In the genomic region with DNA sequence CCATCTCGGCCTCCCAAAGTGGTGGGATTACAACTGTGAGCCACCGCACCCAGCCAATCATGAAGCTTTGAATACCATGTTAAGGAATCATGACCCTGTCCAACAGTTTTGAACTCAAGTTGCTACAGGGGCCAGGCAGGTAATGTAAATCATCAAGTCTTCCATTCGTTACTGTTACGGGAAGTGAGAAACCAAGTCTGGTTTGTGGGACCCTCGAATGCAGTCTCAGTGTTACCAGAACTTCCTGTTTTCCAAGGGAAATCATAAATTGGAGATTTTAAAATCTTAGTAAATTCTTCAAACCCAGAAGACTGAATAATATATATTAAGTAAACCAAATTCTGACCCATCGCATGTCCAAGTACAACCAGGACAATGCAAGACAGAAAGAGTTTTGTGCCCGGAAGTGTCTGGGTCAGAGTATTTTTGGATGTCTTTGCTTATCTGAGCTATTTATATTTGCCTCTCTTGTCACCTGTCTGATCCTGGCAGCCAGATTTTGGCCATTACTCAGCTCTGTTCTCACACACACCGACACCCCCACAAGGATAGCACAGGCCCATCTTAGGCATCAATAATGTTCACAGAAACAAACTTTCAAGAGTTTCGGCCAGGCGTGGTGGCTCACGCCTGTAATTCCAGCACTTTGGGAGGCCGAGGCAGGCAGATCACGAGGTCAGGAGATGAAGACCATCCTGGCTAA, we compare ENCODE assay signal across 8 cellular contexts. TPM values are rescaled to one million over a fixed set of nuclear protein-coding genes. Genes with fewer than 3 reads are reported as not detected.
DNase-seq lines count a peak whose midpoint lies in the region; ATAC-seq, FAIRE-seq and TF ChIP-seq lines count a peak whose summit lies in the region.

No MANE protein-coding gene starts in this region.

- TF ChIP-seq POLR2A in Peyer's patch (IDR thresholded peaks at IDR 0.05) (no peak), heart left ventricle (IDR thresholded peaks at IDR 0.05) (peak in 1 of 2 donors; percentile 37), spleen (IDR thresholded peaks at IDR 0.05) (no peak)

- H3K4me1 ChIP-seq in Peyer's patch (peaks cover 9 to 39% (median 19%) of the 10 kb centered on the region in 4 donors), heart left ventricle (peaks cover 0 to 57% (median 27%) of the 10 kb centered on the region in 12 donors), spleen (peaks cover 54 to 92% (median 68%) of the 10 kb centered on the region in 6 donors)

- peak overlapping the region in 1 of 4 donors; percentile 69 for H3K4me3 ChIP-seq in Peyer's patch
- no peak overlapping the region for H3K4me3 ChIP-seq in heart left ventricle
- H3K4me3 ChIP-seq in spleen: peak overlapping the region in 1 of 8 donors; percentile 73

- H3K9me3 Mint-ChIP-seq in activated T-cell treated with anti-CD3 and anti-CD28 coated beads, Interleukin-2, amount 50 U/mL, for 24 hours: no peaks in the 10 kb centered on the region

- DNase-seq in activated T-cell treated with anti-CD3 and anti-CD28 coated beads, Interleukin-2, amount 50 U/mL, for 24 hours: no peak
- no peak for DNase-seq in activated T-cell treated with anti-CD3 and anti-CD28 coated beads, Interleukin-2, amount 50 U/mL, for 1 hour
- DNase-seq in Peyer's patch (peak in 1 of 3 donors; percentile 45), heart left ventricle (peak in 4 of 5 donors; percentile 48 to 57 (median 54)), spleen (no peak), urothelium cell line (ENCODE audit: low spot score) (no peak), NCI-H446 treated with DMSO at 0.1 percent for 48 hours (lab: John Stamatoyannopoulos, UW) (no peak)

- H3K27ac ChIP-seq in Peyer's patch: peak overlapping the region; percentile 48 to 85 (median 72)
- H3K27ac ChIP-seq in heart left ventricle: peak overlapping the region; percentile 58 to 97 (median 84)
- H3K27ac ChIP-seq in spleen: peak overlapping the region; percentile 65 to 97 (median 92)

- TF ChIP-seq CTCF in Peyer's patch (IDR thresholded peaks at IDR 0.05): no peak
- no peak for TF ChIP-seq CTCF in heart left ventricle (IDR thresholded peaks at IDR 0.05)
- TF ChIP-seq CTCF in spleen (IDR thresholded peaks at IDR 0.05 in 8 of 11, conservative IDR thresholded peaks at IDR 0.05 in 3 of 11): no peak

- H3K36me3 ChIP-seq in Peyer's patch (no peaks in the 10 kb centered on the region), heart left ventricle (peaks cover 0 to 10% (median 0%) of the 10 kb centered on the region in 9 donors), spleen (peaks cover 0 to 17% (median 2%) of the 10 kb centered on the region in 6 donors)

- 60 to 74% (median 70%) methylated on average over 13 of the region's 13 CpGs for WGBS in heart left ventricle, 4 donors
- WGBS in spleen, 5 donors: 61 to 70% (median 66%) methylated on average over 13 of the region's 13 CpGs

- ATAC-seq in heart left ventricle (peak; percentile 22 to 31 (median 29)), GM18861 (IDR thresholded peaks at IDR 0.05; ENCODE audit: unreplicated experiment) (no peak)

- H3K36me3 Mint-ChIP-seq in activated T-cell treated with anti-CD3 and anti-CD28 coated beads, Interleukin-2, amount 50 U/mL, for 24 hours (ENCODE audit: low read depth): peaks cover 4% of the 10 kb centered on the region

- peak overlapping the region; percentile 32 for H3K4me3 Mint-ChIP-seq in activated T-cell treated with anti-CD3 and anti-CD28 coated beads, Interleukin-2, amount 50 U/mL, for 24 hours

- no peaks in the 10 kb centered on the region for H3K27me3 ChIP-seq in Peyer's patch
- no peaks in the 10 kb centered on the region for H3K27me3 ChIP-seq in heart left ventricle
- H3K27me3 ChIP-seq in spleen (replicated peaks in 1 of 7): no peaks in the 10 kb centered on the region

- peak overlapping the region; percentile 88 for H3K27ac Mint-ChIP-seq in activated T-cell treated with anti-CD3 and anti-CD28 coated beads, Interleukin-2, amount 50 U/mL, for 24 hours

- no peaks in the 10 kb centered on the region for H3K27me3 Mint-ChIP-seq in activated T-cell treated with anti-CD3 and anti-CD28 coated beads, Interleukin-2, amount 50 U/mL, for 24 hours

- no peak for FAIRE-seq in urothelium cell line (lab: Jason Lieb, UNC)

- peaks cover 56% of the 10 kb centered on the region for H3K4me1 Mint-ChIP-seq in activated T-cell treated with anti-CD3 and anti-CD28 coated beads, Interleukin-2, amount 50 U/mL, for 24 hours (ENCODE audit: low read depth)

- H3K9me3 ChIP-seq in Peyer's patch (no peaks in the 10 kb centered on the region), heart left ventricle (no peaks in the 10 kb centered on the region), spleen (no peaks in the 10 kb centered on the region)

- intact Hi-C loops in heart left ventricle (cut with DNase I) (loop anchor here in 5 of 10 donors (5.0 to 10.0 kb wide), 4 partner anchors 83 to 400 kb away; partner anchors contain the start of genes MED18 (in 4 of the 5), RCC1 (in 2 of the 5), RNU11 (in 1 of the 5) and TAF12 (in 1 of the 5)), spleen (cut with DNase I; ENCODE audit: low total_unique reads) (no loop called here)

RNA-seq across cellular contexts. Expression of gene ATP5IF1, which starts 8.8 kb away (rescaled TPM):
- total RNA-seq in Peyer's patch: 100 to 1,000 TPM; 180 to 381 (median 358) TPM
- 100 to 1,000 TPM; 209 to 865 (median 423) TPM for total RNA-seq in heart left ventricle
- 1,000 to 10,000 TPM in 1 of 2 donors, 100 to 1,000 TPM in 1; 286 to 3,101 TPM for polyA plus RNA-seq in heart left ventricle
- total RNA-seq in spleen: 100 to 1,000 TPM in 3 of 7 donors, 10 to 100 TPM in 4; 75.4 to 231 (median 97.1) TPM
- 100 to 1,000 TPM; 340 to 411 (median 378) TPM for polyA plus RNA-seq in spleen

RNA-seq across cellular contexts. Expression of gene DNAJC8, which starts 11.9 kb away (rescaled TPM):
- total RNA-seq in Peyer's patch (10 to 100 TPM; 25.9 to 52.8 (median 33.0) TPM), heart left ventricle (10 to 100 TPM; 47.1 to 66.9 (median 58.4) TPM), spleen (10 to 100 TPM; 52.0 to 71.0 (median 60.8) TPM)
- polyA plus RNA-seq in heart left ventricle (10 to 100 TPM; 53.8 to 84.9 TPM), spleen (10 to 100 TPM; 63.8 to 95.9 (median 92.8) TPM)

RNA-seq across cellular contexts. Expression of gene SESN2, which starts 14.6 kb away (rescaled TPM):
- 10 to 100 TPM in 3 of 4 donors, 1 to 10 TPM in 1; 4.1 to 33.8 (median 26.1) TPM for total RNA-seq in Peyer's patch
- total RNA-seq in heart left ventricle: 1 to 10 TPM; 2.4 to 6.4 (median 4.7) TPM
- polyA plus RNA-seq in heart left ventricle: 1 to 10 TPM; 2.1 to 8.8 TPM
- total RNA-seq in spleen: 10 to 100 TPM in 2 of 7 donors, 1 to 10 TPM in 5; 7.4 to 16.7 (median 8.6) TPM
- polyA plus RNA-seq in spleen: 1 to 10 TPM; 2.4 to 5.0 (median 3.3) TPM

Comparison
In these comparisons a context has a peak if more than half of its experiments do, and no peak if none do; other contexts are left out.
1. DNase-seq: peak in heart left ventricle (4 of 5); none in activated T-cell treated with anti-CD3 and anti-CD28 coated beads, Interleukin-2, amount 50 U/mL, for 24 hours (single experiment), activated T-cell treated with anti-CD3 and anti-CD28 coated beads, Interleukin-2, amount 50 U/mL, for 1 hour (single experiment), spleen (single experiment), urothelium cell line (single experiment) and NCI-H446 treated with DMSO at 0.1 percent for 48 hours (single experiment).
2. Peak in every context shown above with its lines, with median percentiles within 50 percentile points of each other: H3K27ac ChIP-seq.